8 cellular contexts compared by ENCODE assay signal in the genomic region with DNA sequence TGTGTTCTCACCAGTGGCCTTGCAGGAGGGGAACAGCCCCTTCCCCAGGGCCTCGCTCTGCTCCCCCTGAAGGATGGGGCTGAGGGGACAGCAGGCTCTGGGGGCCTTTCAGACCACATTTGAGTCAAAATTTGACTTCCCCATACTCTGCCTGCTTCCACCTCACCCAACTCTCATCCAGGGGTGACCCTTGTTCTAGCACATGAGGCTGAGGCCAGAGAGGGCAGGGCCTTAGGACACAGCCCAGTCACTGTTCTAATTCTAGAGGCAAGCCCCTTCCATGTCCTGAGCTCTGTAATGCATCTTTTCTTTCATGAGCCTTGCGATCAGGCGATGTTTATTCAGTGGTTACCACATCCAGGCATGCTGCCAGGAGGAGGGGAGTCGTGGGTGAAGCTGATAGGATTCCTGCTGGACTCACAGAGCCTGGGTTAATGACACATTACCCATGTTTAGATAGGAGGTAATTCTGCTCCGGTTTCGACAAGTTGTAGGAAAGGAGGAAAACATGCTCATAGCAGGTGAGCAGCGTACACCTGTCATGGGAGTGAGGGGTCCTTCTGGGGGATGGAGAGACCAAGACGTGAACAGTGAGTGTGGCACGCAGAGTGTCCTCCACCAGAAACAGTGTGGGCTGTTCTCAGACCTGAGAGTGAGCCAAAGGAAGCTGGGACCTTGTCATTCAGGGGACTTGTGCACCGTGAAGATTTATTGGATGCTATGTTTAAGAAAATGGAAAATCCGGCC. TPM values are rescaled to one million over a fixed set of nuclear protein-coding genes. Genes with fewer than 3 reads are reported as not detected.
DNase-seq lines count a peak whose midpoint lies in the region; ATAC-seq and TF ChIP-seq lines count a peak whose summit lies in the region.

No MANE protein-coding gene starts in this region.

- 37 to 45% methylated on average over 11 of the region's 11 CpGs for WGBS in heart right ventricle, 2 donors

- H3K36me3 ChIP-seq in heart right ventricle, result peaks cover 0 to 43% (median 28%) of the 10 kb centered on the region in 9 donors

- H3K9me3 ChIP-seq in heart right ventricle, result no peaks in the 10 kb centered on the region

- peak; percentile 64 to 67 for DNase-seq in AML-193 (lab: John Stamatoyannopoulos, UW)
- peak; percentile 92 for DNase-seq in HK-2 (ENCODE audit: unreplicated experiment)
- DNase-seq in NCI-H748 treated with DMSO at 0.1 percent for 48 hours (lab: John Stamatoyannopoulos, UW), result peak; percentile 69
- peak; percentile 83 for DNase-seq in amniotic stem cell (lab: John Stamatoyannopoulos, UW)
- peak; percentile 72 to 82 for DNase-seq in heart right ventricle
- peak; percentile 95 for DNase-seq in posterior vena cava (ENCODE audit: low spot score)

- intact Hi-C loops in heart right ventricle (cut with DNase I) (no loop called here), posterior vena cava (cut with DNase I) (no loop called here)

- ATAC-seq in heart right ventricle (peak; percentile 37 to 78 (median 66)), HG02798 (IDR thresholded peaks at IDR 0.05; ENCODE audit: poor library complexity, unreplicated experiment) (no peak)
- ATAC-seq in activated CD4-positive, CD25-positive, alpha-beta regulatory T cell treated with anti-CD3 and anti-CD28 coated beads, Interleukin-2, amount 50 U/mL, for 24 hours, result no peak

- peak overlapping the region in 1 of 10 donors; percentile 34 for H3K4me3 ChIP-seq in heart right ventricle

- H3K27me3 ChIP-seq in heart right ventricle, result no peaks in the 10 kb centered on the region

- peaks cover 12 to 66% (median 51%) of the 10 kb centered on the region in 9 donors for H3K4me1 ChIP-seq in heart right ventricle

- TF ChIP-seq CTCF in heart right ventricle (IDR thresholded peaks at IDR 0.05), result no peak

- peak overlapping the region in 9 of 10 donors; percentile 6 to 96 (median 78) for H3K27ac ChIP-seq in heart right ventricle

RNA-seq across cellular contexts. Expression of gene RPS9, which starts 9.3 kb away (rescaled TPM):
- total RNA-seq in heart right ventricle (100 to 1,000 TPM; 550 to 734 (median 603) TPM), posterior vena cava (1,000 to 10,000 TPM in 1 of 2 donors, 100 to 1,000 TPM in 1; 777 to 1,026 TPM)
- polyA plus RNA-seq in heart right ventricle, result 1,000 to 10,000 TPM; 1,335 to 2,571 TPM

RNA-seq across cellular contexts. Expression of gene LILRB3, which starts 12.9 kb away (rescaled TPM):
- total RNA-seq in heart right ventricle (10 to 100 TPM in 1 of 10 donors, 1 to 10 TPM in 6, under 1 TPM in 3; 0.71 to 18.3 (median 2.0) TPM), posterior vena cava (10 to 100 TPM; 14.6 to 25.5 TPM)
- 1 to 10 TPM; 2.5 TPM for polyA plus RNA-seq in heart right ventricle

RNA-seq across cellular contexts. Expression of gene TSEN34, which starts 18.8 kb away (rescaled TPM):
- total RNA-seq in heart right ventricle (10 to 100 TPM; 12.1 to 24.0 (median 19.3) TPM), posterior vena cava (10 to 100 TPM; 17.3 to 24.5 TPM)
- 10 to 100 TPM in 1 of 2 donors, 1 to 10 TPM in 1; 5.6 to 38.0 TPM for polyA plus RNA-seq in heart right ventricle

RNA-seq across cellular contexts. Expression of gene MBOAT7, which starts 20.5 kb away (rescaled TPM):
- total RNA-seq in heart right ventricle (10 to 100 TPM; 12.3 to 29.4 (median 15.5) TPM), posterior vena cava (10 to 100 TPM; 29.0 to 38.6 TPM)
- 10 to 100 TPM in 1 of 2 donors, 1 to 10 TPM in 1; 7.7 to 17.0 TPM for polyA plus RNA-seq in heart right ventricle

RNA-seq across cellular contexts. Expression of gene LILRA6, which starts 32.7 kb away (rescaled TPM):
- total RNA-seq in heart right ventricle (1 to 10 TPM in 6 of 10 donors, under 1 TPM in 3, not detected in 1; 0.48 to 9.4 (median 1.3) TPM), posterior vena cava (1 to 10 TPM; 8.1 to 9.6 TPM)
- polyA plus RNA-seq in heart right ventricle, result 1 to 10 TPM; 1.1 to 1.5 TPM

Comparison
In these comparisons a context has a peak if more than half of its experiments do, and no peak if none do; other contexts are left out.
1. ATAC-seq: peak in heart right ventricle (8 of 8); none in activated CD4-positive, CD25-positive, alpha-beta regulatory T cell treated with anti-CD3 and anti-CD28 coated beads, Interleukin-2, amount 50 U/mL, for 24 hours (0 of 2) and HG02798 (single experiment).
2. Peak in every context shown above with its lines, with median percentiles within 50 percentile points of each other: DNase-seq.